Comparison of ENCODE assay signal across 34 cellular contexts in the genomic region with DNA sequence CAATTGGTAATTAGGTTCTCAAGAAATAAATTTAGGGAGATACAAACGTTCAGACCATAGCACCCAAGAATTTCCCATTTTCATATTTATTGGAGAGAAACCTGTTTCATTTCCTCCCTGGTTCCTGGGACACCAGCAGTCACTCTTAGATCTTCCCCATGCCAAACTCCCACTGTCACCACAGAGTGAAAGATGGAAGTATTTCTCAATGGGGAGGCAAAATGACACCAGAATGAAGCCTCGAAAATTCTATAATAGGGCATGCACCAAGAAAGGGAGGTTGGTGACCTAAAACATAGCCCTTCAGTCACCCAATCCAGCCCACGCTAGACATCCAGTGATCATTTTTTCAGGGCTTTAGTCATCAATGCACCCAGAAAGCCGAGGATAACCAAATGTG.
"Had no signal": no experiment of that assay in that cellular context is flagged by ENCODE, and none has a peak within 500 bp of the region (broad histone marks: within the 10 kb centered on the region; RNA-seq: fewer than 3 reads in every experiment).

No MANE protein-coding gene starts in this region.

- H3K4me2 ChIP-seq: KMS-11 had no signal

- H3K9me3 ChIP-seq: MG63 had no signal

- H3K9ac ChIP-seq: KMS-11 had no signal

- H3K36me3 ChIP-seq: MG63 had no signal

- H3K27ac ChIP-seq: KMS-11 had no signal

- H3K27me3 ChIP-seq: MG63 had no signal

- DNase-seq: Karpas-422, Kasumi-1, KG1, MG63, NCI-H1048, NCI-H1092, NCI-H1092 treated with DMSO at 0.1 percent for 48 hours, NCI-H1105, NCI-H1105 treated with DMSO at 0.1 percent for 48 hours, NCI-H1417, NCI-H1417 treated with DMSO at 0.1 percent for 48 hours, NCI-H1436, NCI-H1436 treated with DMSO at 0.1 percent for 48 hours, NCI-H146, NCI-H1694, NCI-H1694 treated with DMSO at 0.1 percent for 48 hours, NCI-H187, NCI-H187 treated with DMSO at 0.1 percent for 48 hours, NCI-H1930, NCI-H2029, NCI-H2029 treated with DMSO at 0.1 percent for 48 hours, NCI-H2081, NCI-H2081 treated with DMSO at 0.1 percent for 48 hours, NCI-H2107, NCI-H2171, NCI-H2171 treated with DMSO at 0.1 percent for 48 hours, NCI-H2227 treated with DMSO at 0.1 percent for 48 hours, NCI-H226, NCI-H345, NCI-H446, NCI-H446 treated with DMSO at 0.1 percent for 48 hours, NCI-H510A, NCI-H510A treated with DMSO at 0.1 percent for 48 hours had no signal

- H3K4me3 ChIP-seq: MG63 had no signal
